ENCODE assay signal across 24 cellular contexts in the genomic region with DNA sequence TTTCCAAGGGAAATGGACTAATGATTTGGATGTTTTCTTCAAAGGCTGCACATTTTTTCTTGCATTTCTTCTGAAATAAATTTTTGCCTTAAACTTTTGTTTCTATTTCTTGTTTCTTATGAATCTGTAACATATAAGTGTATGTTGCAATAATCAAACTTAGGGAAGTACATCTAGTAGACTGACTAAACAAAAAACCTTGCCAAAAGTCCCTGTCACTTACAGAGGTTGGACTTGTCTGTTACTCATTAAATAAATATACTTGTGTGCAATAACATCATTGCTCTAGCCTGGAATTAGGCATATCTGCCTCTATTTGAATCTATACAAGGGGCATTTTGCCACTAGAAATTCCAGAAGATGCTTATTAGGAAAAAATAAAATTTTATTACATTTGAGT. TPM values are rescaled to one million over a fixed set of nuclear protein-coding genes. Genes with fewer than 3 reads are reported as not detected.
DNase-seq lines count a peak whose midpoint lies in the region; ATAC-seq and TF ChIP-seq lines count a peak whose summit lies in the region.
"Had no signal": no experiment of that assay in that cellular context is flagged by ENCODE, and none has a peak within 500 bp of the region (broad histone marks: within the 10 kb centered on the region; RNA-seq: fewer than 3 reads in every experiment).

No MANE protein-coding gene starts in this region.

- H3K27me3 Mint-ChIP-seq in natural killer cell treated with Interleukin-12 subunit alpha and Interleukin-12 subunit beta and Interleukin-15 and Interleukin-18, amount 100 ng/mL, for 72 hours = no peaks in the 10 kb centered on the region
- H3K27me3 Mint-ChIP-seq in activated naive CD4-positive, alpha-beta T cell treated with anti-CD3 and anti-CD28 coated beads, Interleukin-2, amount 10 ng/mL, durations not matched to agents 7 days and 5 days = no peaks in the 10 kb centered on the region
- H3K27me3 Mint-ChIP-seq: activated CD4-positive, alpha-beta T cell treated with anti-CD3 and anti-CD28 coated beads, Interleukin-2, amount 10 ng/mL, durations not matched to agents 24 days and 14 days; dendritic cell treated with granulocyte-macrophage colony-stimulating factor and Interleukin-4, amounts not matched to agents 40 ng/mL and 50 ng/mL, for 4 days had no signal

- no peaks in the 10 kb centered on the region for H3K36me3 Mint-ChIP-seq in natural killer cell treated with Interleukin-12 subunit alpha and Interleukin-12 subunit beta and Interleukin-15 and Interleukin-18, amount 100 ng/mL, for 72 hours
- no peaks in the 10 kb centered on the region for H3K36me3 Mint-ChIP-seq in activated naive CD4-positive, alpha-beta T cell treated with anti-CD3 and anti-CD28 coated beads, Interleukin-2, amount 10 ng/mL, durations not matched to agents 7 days and 5 days
- H3K36me3 Mint-ChIP-seq: mesothelial cell of epicardium had no signal

- POLR2A ChIA-PET in AG04450 (lab: Yijun Ruan, JAX) = no interaction called here

- no peak overlapping the region for H3K27ac ChIP-seq in AG04450 (ENCODE audit: low read depth, low read length)
- H3K27ac ChIP-seq: heart right ventricle, Peyer's patch had no signal

- no peak overlapping the region for H3K27ac Mint-ChIP-seq in natural killer cell treated with Interleukin-12 subunit alpha and Interleukin-12 subunit beta and Interleukin-15 and Interleukin-18, amount 100 ng/mL, for 72 hours
- no peak overlapping the region for H3K27ac Mint-ChIP-seq in activated naive CD4-positive, alpha-beta T cell treated with anti-CD3 and anti-CD28 coated beads, Interleukin-2, amount 10 ng/mL, durations not matched to agents 7 days and 5 days
- H3K27ac Mint-ChIP-seq: activated CD4-positive, alpha-beta T cell treated with anti-CD3 and anti-CD28 coated beads, Interleukin-2, amount 10 ng/mL, durations not matched to agents 24 days and 14 days; dendritic cell treated with granulocyte-macrophage colony-stimulating factor and Interleukin-4, amounts not matched to agents 40 ng/mL and 50 ng/mL, for 4 days; mesothelial cell of epicardium had no signal

- peaks cover 15% of the 10 kb centered on the region for H3K9me3 Mint-ChIP-seq in natural killer cell treated with Interleukin-12 subunit alpha and Interleukin-12 subunit beta and Interleukin-15 and Interleukin-18, amount 100 ng/mL, for 72 hours
- H3K9me3 Mint-ChIP-seq in activated naive CD4-positive, alpha-beta T cell treated with anti-CD3 and anti-CD28 coated beads, Interleukin-2, amount 10 ng/mL, durations not matched to agents 7 days and 5 days = no peaks in the 10 kb centered on the region
- H3K9me3 Mint-ChIP-seq: activated CD4-positive, alpha-beta T cell treated with anti-CD3 and anti-CD28 coated beads, Interleukin-2, amount 10 ng/mL, durations not matched to agents 24 days and 14 days; mesothelial cell of epicardium had no signal

- no peaks in the 10 kb centered on the region for H3K4me1 Mint-ChIP-seq in natural killer cell treated with Interleukin-12 subunit alpha and Interleukin-12 subunit beta and Interleukin-15 and Interleukin-18, amount 100 ng/mL, for 72 hours (ENCODE audit: low read depth in 2 of 2)
- H3K4me1 Mint-ChIP-seq in activated naive CD4-positive, alpha-beta T cell treated with anti-CD3 and anti-CD28 coated beads, Interleukin-2, amount 10 ng/mL, durations not matched to agents 7 days and 5 days = no peaks in the 10 kb centered on the region
- H3K4me1 Mint-ChIP-seq: activated CD4-positive, alpha-beta T cell treated with anti-CD3 and anti-CD28 coated beads, Interleukin-2, amount 10 ng/mL, durations not matched to agents 24 days and 14 days; mesothelial cell of epicardium had no signal

- H3K27me3 ChIP-seq in AG04450 (ENCODE audit: control insufficient read depth, insufficient read depth, low read length) = no peaks in the 10 kb centered on the region
- H3K27me3 ChIP-seq: heart right ventricle, Peyer's patch had no signal

- no peak overlapping the region for H3K4me3 ChIP-seq in AG04450 (ENCODE audit: low read depth, low read length)
- H3K4me3 ChIP-seq in choroid plexus epithelial cell (ENCODE audit: low read depth, low read length) = no peak overlapping the region
- H3K4me3 ChIP-seq: heart right ventricle, Peyer's patch had no signal

- H3K4me3 Mint-ChIP-seq in natural killer cell treated with Interleukin-12 subunit alpha and Interleukin-12 subunit beta and Interleukin-15 and Interleukin-18, amount 100 ng/mL, for 72 hours = no peak overlapping the region
- no peak overlapping the region for H3K4me3 Mint-ChIP-seq in activated naive CD4-positive, alpha-beta T cell treated with anti-CD3 and anti-CD28 coated beads, Interleukin-2, amount 10 ng/mL, durations not matched to agents 7 days and 5 days
- H3K4me3 Mint-ChIP-seq: activated CD4-positive, alpha-beta T cell treated with anti-CD3 and anti-CD28 coated beads, Interleukin-2, amount 10 ng/mL, durations not matched to agents 24 days and 14 days; dendritic cell treated with granulocyte-macrophage colony-stimulating factor and Interleukin-4, amounts not matched to agents 40 ng/mL and 50 ng/mL, for 4 days; mesothelial cell of epicardium had no signal

- DNase-seq in AG04450 (ENCODE audit: low read depth, low spot score) (peak; percentile 16), LHCN-M2 (ENCODE audit: low read depth) (peak; percentile 16), choroid plexus epithelial cell (ENCODE audit: low read depth) (peak; percentile 70), left lobe of liver (ENCODE audit: low spot score) (no peak), DMS114 treated with DMSO at 0.1 percent for 48 hours (lab: John Stamatoyannopoulos, UW; ENCODE audit: unreplicated experiment) (no peak)
- DNase-seq in natural killer cell treated with Interleukin-12 subunit alpha and Interleukin-12 subunit beta and Interleukin-15 and Interleukin-18, amount 100 ng/mL, for 72 hours (ENCODE audit: low spot score) = no peak
- DNase-seq in activated naive CD4-positive, alpha-beta T cell treated with anti-CD3 and anti-CD28 coated beads, Interleukin-2, amount 10 ng/mL, durations not matched to agents 7 days and 5 days = no peak
- DNase-seq: activated CD4-positive, alpha-beta T cell treated with anti-CD3 and anti-CD28 coated beads, Interleukin-2, amount 10 ng/mL, durations not matched to agents 24 days and 14 days; activated gamma-delta T cell treated with Interleukin-2 at 50 U/mL for 16 hours; AML-193; erythroblast; GDM1; GOT3; heart right ventricle; KG1; NCI-H1417; NCI-H2171; Peyer's patch; retina; stimulated activated CD4-positive, alpha-beta T cell treated with anti-CD3 and anti-CD28 coated beads, Interleukin-1b, Interleukin-23, amount 100 ng/mL, for 48 hours had no signal

- no peaks in the 10 kb centered on the region for H3K9me3 ChIP-seq in AG04450 (ENCODE audit: control insufficient read depth, insufficient read depth, low read length)
- H3K9me3 ChIP-seq: heart right ventricle, Peyer's patch had no signal

- ATAC-seq in left lobe of liver (peak; percentile 87), GM18868 (IDR thresholded peaks at IDR 0.05; ENCODE audit: unreplicated experiment) (no peak)
- no peak for ATAC-seq in natural killer cell treated with Interleukin-12 subunit alpha and Interleukin-12 subunit beta and Interleukin-15 and Interleukin-18, amount 100 ng/mL, for 72 hours
- ATAC-seq: heart right ventricle had no signal

- TF ChIP-seq CTCF in AG04450 (IDR thresholded peaks at IDR 0.05; ENCODE audit: low read depth, low read length) = no peak
- TF ChIP-seq CTCF in choroid plexus epithelial cell (conservative IDR thresholded peaks at IDR 0.05; ENCODE audit: low read depth, low read length) = no peak

- CTCF ChIA-PET in AG04450 (lab: Charles Lee) = interaction anchor here (2.7 kb wide), 1 partner anchor 252 kb away, joined by 8 read pairs; no protein-coding TSS in a partner anchor
- CTCF ChIA-PET in activated naive CD4-positive, alpha-beta T cell treated with anti-CD3 and anti-CD28 coated beads, Interleukin-2, amount 10 ng/mL, durations not matched to agents 7 days and 5 days (lab: Charles Lee) = no interaction called here

RNA-seq across cellular contexts. Expression of gene C6, which starts 56.6 kb away (rescaled TPM):
- polyA plus RNA-seq in AG04450 (2011; rRNA removed) = 0.17 and 0.22 TPM in 2 replicates
- polyA minus RNA-seq in AG04450 (2011; rRNA and poly(A)+ RNA removed) = 0.70 TPM in 1 of 2 replicates, not detected in the other
- not detected in 2 replicates for total RNA-seq in LHCN-M2 (2014; rRNA removed)
- polyA plus RNA-seq in LHCN-M2 (2012) = not detected
- 487 TPM for total RNA-seq in left lobe of liver
- not detected for total RNA-seq in natural killer cell treated with Interleukin-12 subunit alpha and Interleukin-12 subunit beta and Interleukin-15 and Interleukin-18, amount 100 ng/mL, for 72 hours
- total RNA-seq: activated CD4-positive, alpha-beta T cell treated with anti-CD3 and anti-CD28 coated beads, Interleukin-2, amount 10 ng/mL, durations not matched to agents 24 days and 14 days had no signal
- polyA plus RNA-seq: keratinocyte had no signal

Comparison
In these comparisons a context has a peak if more than half of its experiments do, and no peak if none do; other contexts are left out.
1. DNase-seq: peak in AG04450 (single experiment), LHCN-M2 (single experiment) and choroid plexus epithelial cell (single experiment); none in left lobe of liver (single experiment), natural killer cell treated with Interleukin-12 subunit alpha and Interleukin-12 subunit beta and Interleukin-15 and Interleukin-18, amount 100 ng/mL, for 72 hours (single experiment), DMS114 treated with DMSO at 0.1 percent for 48 hours (single experiment) and activated naive CD4-positive, alpha-beta T cell treated with anti-CD3 and anti-CD28 coated beads, Interleukin-2, amount 10 ng/mL, durations not matched to agents 7 days and 5 days (single experiment).
2. RNA of gene C6, which starts 56.6 kb away (total RNA-seq): 487 TPM in left lobe of liver (single experiment); not detected in LHCN-M2 and not detected in natural killer cell treated with Interleukin-12 subunit alpha and Interleukin-12 subunit beta and Interleukin-15 and Interleukin-18, amount 100 ng/mL, for 72 hours; every median in the first group is over 100 times any median in the second.